ENCODE assay signal across 14 cellular contexts in the genomic region with DNA sequence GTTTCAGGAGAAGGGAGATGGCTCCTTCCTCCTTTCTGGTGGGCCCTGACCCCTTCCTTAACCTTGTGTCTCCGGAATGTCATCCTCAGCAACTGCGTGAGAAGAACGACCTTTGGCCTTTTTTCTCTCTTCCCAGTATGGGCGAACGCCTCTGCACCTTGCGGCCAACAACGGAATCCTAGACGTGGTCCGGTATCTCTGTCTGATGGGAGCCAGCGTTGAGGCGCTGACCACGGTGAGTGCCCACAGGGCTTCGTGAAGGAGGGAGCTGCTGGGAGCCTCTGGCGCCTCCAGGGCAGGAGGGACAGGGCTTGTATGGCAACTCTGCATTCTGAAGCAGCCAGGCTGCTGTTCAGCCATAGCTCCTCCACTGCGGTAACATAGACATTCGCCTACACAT.
DNase-seq lines count a peak whose midpoint lies in the region; ATAC-seq, FAIRE-seq and TF ChIP-seq lines count a peak whose summit lies in the region.
"Had no signal": no experiment of that assay in that cellular context is flagged by ENCODE, and none has a peak within 500 bp of the region (broad histone marks: within the 10 kb centered on the region; RNA-seq: fewer than 3 reads in every experiment).

No MANE protein-coding gene starts in this region.

- no peaks in the 10 kb centered on the region for H3K27me3 Mint-ChIP-seq in mesothelial cell of epicardium (ENCODE audit: low read depth)
- H3K27me3 Mint-ChIP-seq in stimulated activated memory B cell treated with anti-CD40 and anti-IgM and Interleukin-4, amounts not matched to agents 10 μg/mL and 1 μg/mL and 100 μg/mL, for 72 hours: no peaks in the 10 kb centered on the region

- peaks cover 54% of the 10 kb centered on the region for H3K36me3 Mint-ChIP-seq in mesothelial cell of epicardium
- no peaks in the 10 kb centered on the region for H3K36me3 Mint-ChIP-seq in stimulated activated memory B cell treated with anti-CD40 and anti-IgM and Interleukin-4, amounts not matched to agents 10 μg/mL and 1 μg/mL and 100 μg/mL, for 72 hours

- peaks cover 4% of the 10 kb centered on the region for H3K9me3 Mint-ChIP-seq in mesothelial cell of epicardium
- peaks cover 6% of the 10 kb centered on the region for H3K9me3 Mint-ChIP-seq in stimulated activated memory B cell treated with anti-CD40 and anti-IgM and Interleukin-4, amounts not matched to agents 10 μg/mL and 1 μg/mL and 100 μg/mL, for 72 hours
- H3K9me3 Mint-ChIP-seq: CD4-positive, alpha-beta T cell had no signal

- peak; percentile 34 for DNase-seq in ELF-1 (ENCODE audit: low read depth, low spot score)
- DNase-seq in bronchial epithelial cell (ENCODE audit: low read depth): no peak
- no peak for DNase-seq in mesothelial cell of epicardium (ENCODE audit: low spot score in 2 of 2, unreplicated experiment in 2 of 2)
- no peak for DNase-seq in HCEC 1CT
- DNase-seq in T-helper 1 cell: no peak
- DNase-seq: C1 segment of cervical spinal cord; Calu3; CD4-positive, alpha-beta T cell; DMS 273 treated with DMSO at 0.1 percent for 48 hours had no signal

- no peak overlapping the region for H3K4me3 Mint-ChIP-seq in mesothelial cell of epicardium
- no peak overlapping the region for H3K4me3 Mint-ChIP-seq in stimulated activated memory B cell treated with anti-CD40 and anti-IgM and Interleukin-4, amounts not matched to agents 10 μg/mL and 1 μg/mL and 100 μg/mL, for 72 hours
- H3K4me3 Mint-ChIP-seq: B cell; CD4-positive, alpha-beta T cell had no signal

- TF ChIP-seq CTCF in bronchial epithelial cell (IDR thresholded peaks at IDR 0.05; ENCODE audit: insufficient read depth, low read length, severe bottlenecking) (no peak), mesothelial cell of epicardium (IDR thresholded peaks at IDR 0.05; ENCODE audit: unreplicated experiment) (no peak)

- H3K27ac Mint-ChIP-seq in mesothelial cell of epicardium: peak overlapping the region; percentile 18
- H3K27ac Mint-ChIP-seq in stimulated activated memory B cell treated with anti-CD40 and anti-IgM and Interleukin-4, amounts not matched to agents 10 μg/mL and 1 μg/mL and 100 μg/mL, for 72 hours: no peak overlapping the region
- H3K27ac Mint-ChIP-seq: B cell; CD4-positive, alpha-beta T cell had no signal

- peak; percentile 48 for ATAC-seq in stimulated activated memory B cell treated with anti-CD40 and anti-IgM and Interleukin-4, amounts not matched to agents 10 μg/mL and 1 μg/mL and 100 μg/mL, for 72 hours
- no peak for ATAC-seq in HG03439 (IDR thresholded peaks at IDR 0.05; ENCODE audit: unreplicated experiment)
- ATAC-seq: GM12878 had no signal

- peaks cover 32% of the 10 kb centered on the region for H3K4me1 Mint-ChIP-seq in mesothelial cell of epicardium
- no peaks in the 10 kb centered on the region for H3K4me1 Mint-ChIP-seq in stimulated activated memory B cell treated with anti-CD40 and anti-IgM and Interleukin-4, amounts not matched to agents 10 μg/mL and 1 μg/mL and 100 μg/mL, for 72 hours
- H3K4me1 Mint-ChIP-seq: B cell had no signal

- no peaks in the 10 kb centered on the region for H3K36me3 ChIP-seq in bronchial epithelial cell (ENCODE audit: control insufficient read depth, insufficient read depth, low read length)

- no peaks in the 10 kb centered on the region for H3K27me3 ChIP-seq in bronchial epithelial cell (ENCODE audit: control insufficient read depth, insufficient read depth, low read length)

- H3K4me3 ChIP-seq in bronchial epithelial cell (ENCODE audit: low read depth, low read length): no peak overlapping the region
- H3K4me3 ChIP-seq: GM12878 had no signal

- peak; percentile 7 for FAIRE-seq in bronchial epithelial cell (lab: Jason Lieb, UNC)
- FAIRE-seq: GM12878, GM18507 had no signal
